ENCODE assay signal across 24 cellular contexts in genomic region chr17:78146881-78147280, GRCh38. TPM values are rescaled to one million over a fixed set of nuclear protein-coding genes. Genes with fewer than 3 reads are reported as not detected.
DNase-seq lines count a peak whose midpoint lies in the region; ATAC-seq, FAIRE-seq and TF ChIP-seq lines count a peak whose summit lies in the region.
"Had no signal": no experiment of that assay in that cellular context is flagged by ENCODE, and none has a peak within 500 bp of the region (broad histone marks: within the 10 kb centered on the region; RNA-seq: fewer than 3 reads in every experiment).

No MANE protein-coding gene starts in this region.

- peak overlapping the region; percentile 31; the same call in 1 of the 2 replicates for H2AFZ ChIP-seq in GM12878 (ENCODE audit: control insufficient read depth, low read depth, low read length)
- peak overlapping the region; percentile 17 for H2AFZ ChIP-seq in neuronal stem cell (ENCODE audit: low read length)
- H2AFZ ChIP-seq: hepatocyte, parathyroid adenoma had no signal

- H3K4me3 Mint-ChIP-seq in naive thymus-derived CD8-positive, alpha-beta T cell: no peak overlapping the region
- H3K4me3 Mint-ChIP-seq: HFFc6, natural killer cell had no signal

- 53% methylated on average over 6 of the region's 6 CpGs for WGBS in GM12878 (ENCODE audit: insufficient coverage, insufficient replicate concordance, low lambda C conversion rate, missing lambda C conversion rate)
- no CpG with 5 or more reads among the region's 6 CpGs for WGBS in neuronal stem cell (ENCODE audit: extremely low coverage in 2 of 2, insufficient read length in 2 of 2, insufficient replicate concordance in 1 of 2), 2 donors
- 92% methylated on average over 6 of the region's 6 CpGs for whole genome bisulfite sequencing in right cardiac atrium

- POLR2A ChIA-PET in GM12878 (lab: Charles Lee): interaction anchor here (0.5 to 2.4 kb wide), 7 partner anchors 8 to 30 kb away, joined by 3 to 11 read pairs (median 4); partner anchors contain the start of gene TMC6
- POLR2A ChIA-PET in naive thymus-derived CD8-positive, alpha-beta T cell (lab: Charles Lee): interaction anchor here (0.5 to 30.2 kb wide), 5 partner anchors 9 to 38 kb away, joined by 3 to 1112 read pairs (median 3); partner anchors contain the start of genes TMC6 and TMC8

- no peaks in the 10 kb centered on the region for H3K27me3 ChIP-seq in BLaER1
- H3K27me3 ChIP-seq in H7 (ENCODE audit: control insufficient read depth, insufficient read depth, low read length): no peaks in the 10 kb centered on the region
- H3K27me3 ChIP-seq in GM12878 (replicated peaks in 1 of 2; ENCODE audit: control insufficient read depth in 2 of 2, insufficient read depth in 2 of 2, low read length in 1 of 2): no peaks in the 10 kb centered on the region
- peaks cover 0 to 46% (median 0%) of the 10 kb centered on the region in 3 experiments for H3K27me3 ChIP-seq in neuronal stem cell (ENCODE audit: control insufficient read depth in 3 of 3, insufficient read depth in 3 of 3, low read depth in 1 of 3, low read length in 3 of 3)
- H3K27me3 ChIP-seq in right cardiac atrium (ENCODE audit: control insufficient read depth, insufficient read depth): no peaks in the 10 kb centered on the region
- H3K27me3 ChIP-seq: foreskin keratinocyte, hepatocyte had no signal

- H3K9me3 ChIP-seq in BLaER1 (no peaks in the 10 kb centered on the region), GM12878 (replicated peaks; ENCODE audit: control insufficient read depth, insufficient read depth, low read length) (no peaks in the 10 kb centered on the region), neuronal stem cell (replicated peaks in 1 of 2; ENCODE audit: control insufficient read depth in 2 of 2, insufficient read depth in 1 of 2, low read depth in 1 of 2, low read length in 2 of 2) (peaks cover 0 to 2% of the 10 kb centered on the region in 2 donors), right cardiac atrium (ENCODE audit: control insufficient read depth, low read length) (no peaks in the 10 kb centered on the region)
- H3K9me3 ChIP-seq: tibial artery had no signal

- H3K4me1 Mint-ChIP-seq in naive thymus-derived CD8-positive, alpha-beta T cell: peaks cover 13 to 62% (median 39%) of the 10 kb centered on the region in 4 donors

- H3K4ac ChIP-seq in neuronal stem cell (ENCODE audit: low read length): no peak overlapping the region

- H3K14ac ChIP-seq in neuronal stem cell (ENCODE audit: low read length): no peak overlapping the region

- FAIRE-seq in GM12878 (lab: Jason Lieb, UNC): no peak

- peaks cover 0 to 6% (median under 1%) of the 10 kb centered on the region in 3 donors for H3K36me3 Mint-ChIP-seq in naive thymus-derived CD8-positive, alpha-beta T cell
- H3K36me3 Mint-ChIP-seq: natural killer cell had no signal

- peak overlapping the region; percentile 92 for H2AK5ac ChIP-seq in neuronal stem cell (ENCODE audit: low read depth, low read length)

- RAD21 ChIA-PET in GM12878 (lab: Charles Lee; ENCODE audit: unreplicated experiment): interaction anchor here (0.8 to 1.6 kb wide), 2 partner anchors 12 to 30 kb away, joined by 3 to 5 read pairs; no protein-coding TSS in a partner anchor

- H3K9ac ChIP-seq in BLaER1: no peak overlapping the region
- H3K9ac ChIP-seq in GM12878 (ENCODE audit: control insufficient read depth, insufficient read depth, low read length): peak overlapping the region; percentile 77
- H3K9ac ChIP-seq in neuronal stem cell (ENCODE audit: low read depth, low read length, poor library complexity): no peak overlapping the region
- H3K9ac ChIP-seq: parathyroid adenoma had no signal

- no peaks in the 10 kb centered on the region for H3K9me3 Mint-ChIP-seq in naive thymus-derived CD8-positive, alpha-beta T cell
- H3K9me3 Mint-ChIP-seq: HFFc6, natural killer cell had no signal

- no peak overlapping the region for H3K23ac ChIP-seq in neuronal stem cell (ENCODE audit: low read depth, low read length, poor library complexity)

- SMC1A ChIA-PET in GM12878 (lab: Charles Lee; ENCODE audit: uncharacterized antibody, unreplicated experiment): interaction anchor here (0.6 to 2.2 kb wide), 4 partner anchors 12 to 36 kb away, joined by 3 to 5 read pairs (median 3); no protein-coding TSS in a partner anchor

- no peak overlapping the region for H4K91ac ChIP-seq in neuronal stem cell (ENCODE audit: low read depth, low read length, poor library complexity)

- no peak overlapping the region for H4K8ac ChIP-seq in neuronal stem cell (ENCODE audit: low read depth, low read length)

- in situ Hi-C loops in GM12878 (cut with MboI): no loop called here

- no peaks in the 10 kb centered on the region for H3K79me1 ChIP-seq in neuronal stem cell (ENCODE audit: low read depth, low read length)

- no peak overlapping the region for H2BK5ac ChIP-seq in neuronal stem cell (ENCODE audit: low read length)

- ATAC-seq in GM12878 (0 out of 3 replicates have a peak, but pooled peaks have one; percentile 3), right cardiac atrium (no peak)
- no peak for ATAC-seq in naive thymus-derived CD8-positive, alpha-beta T cell
- ATAC-seq: foreskin keratinocyte, Right ventricle myocardium inferior had no signal

- no peak for TF ChIP-seq POLR2A in GM12878 (IDR thresholded peaks at IDR 0.05; ENCODE audit: low read depth, low read length)

- TF ChIP-seq CTCF in GM12878 (IDR thresholded peaks at IDR 0.05 in 2 of 3, conservative IDR thresholded peaks at IDR 0.05 in 1 of 3; ENCODE audit: control insufficient read depth in 2 of 3, extremely low read depth in 1 of 3, insufficient read depth in 1 of 3, low read depth in 3 of 3, low read length in 3 of 3): no peak

- H4K20me1 ChIP-seq in BLaER1 (no peaks in the 10 kb centered on the region), GM12878 (ENCODE audit: control insufficient read depth, insufficient read depth) (no peaks in the 10 kb centered on the region)

- no peak overlapping the region for H2BK15ac ChIP-seq in neuronal stem cell (ENCODE audit: low read length)

- CTCF ChIA-PET in GM12878 (lab: Yijun Ruan, JAX): interaction anchor here (1.1 to 2.3 kb wide), 3 partner anchors 10 to 27 kb away, joined by 3 to 11 read pairs (median 8); no protein-coding TSS in a partner anchor

- no peak overlapping the region for H2BK12ac ChIP-seq in neuronal stem cell (ENCODE audit: low read length)

- H3K79me2 ChIP-seq in GM12878 (ENCODE audit: control insufficient read depth, insufficient read depth, low read length): peaks cover 2% of the 10 kb centered on the region
- H3K79me2 ChIP-seq: hepatocyte, parathyroid adenoma had no signal

- peak overlapping the region in 1 of 10 donors; percentile 80 for H3K27ac Mint-ChIP-seq in naive thymus-derived CD8-positive, alpha-beta T cell
- H3K27ac Mint-ChIP-seq: HFFc6, natural killer cell had no signal

- peak overlapping the region; percentile 15 for H3K18ac ChIP-seq in neuronal stem cell (ENCODE audit: low read length)

- H2BK120ac ChIP-seq in neuronal stem cell (ENCODE audit: low read depth, low read length): no peak overlapping the region

- DNase-seq in H7 (peak; percentile 31), GM12878 (ENCODE audit: low read depth, low spot score) (no peak), neuronal stem cell (ENCODE audit: low spot score) (no peak), HuH-7.5 (ENCODE audit: low spot score) (no peak), right cardiac atrium (no peak), hippocampal formation (lab: John Stamatoyannopoulos, UW) (no peak)
- DNase-seq in naive thymus-derived CD8-positive, alpha-beta T cell: no peak
- DNase-seq: amygdala, EL, foreskin keratinocyte, HFFc6, mammary epithelial cell, natural killer cell, NCI-H1436 treated with DMSO at 0.1 percent for 48 hours, NCI-H2171 treated with DMSO at 0.1 percent for 48 hours, NCI-H69, tibial artery had no signal

- H3K27me3 Mint-ChIP-seq in naive thymus-derived CD8-positive, alpha-beta T cell: no peaks in the 10 kb centered on the region

- BruUV-seq in GM12878 (replicated peaks; lab: Mats Ljungman, UMichigan): no TSS peak

- peak overlapping the region; percentile 44 for H3K4me2 ChIP-seq in BLaER1
- peak overlapping the region; percentile 40 for H3K4me2 ChIP-seq in GM12878 (ENCODE audit: control insufficient read depth, insufficient read depth)
- H3K4me2 ChIP-seq in neuronal stem cell (ENCODE audit: insufficient read depth, low read length, poor library complexity, severe bottlenecking): no peak overlapping the region
- H3K4me2 ChIP-seq: hepatocyte had no signal

- H3K27ac ChIP-seq in BLaER1 (0 out of 2 replicates have a peak overlapping the region, but pooled peaks have one; percentile 22), GM12878 (ENCODE audit: control insufficient read depth, insufficient read depth) (peak overlapping the region; percentile 96), neuronal stem cell (replicated peaks; ENCODE audit: low read length) (no peak overlapping the region), right cardiac atrium (ENCODE audit: low read length) (no peak overlapping the region)
- H3K27ac ChIP-seq: foreskin keratinocyte, hepatocyte, parathyroid adenoma, tibial artery had no signal

- no peak overlapping the region for H3K4me3 ChIP-seq in BLaER1
- H3K4me3 ChIP-seq in H7 (ENCODE audit: insufficient read depth, low read depth, low read length): no peak overlapping the region
- no peak overlapping the region for H3K4me3 ChIP-seq in GM12878
- no peak overlapping the region for H3K4me3 ChIP-seq in neuronal stem cell (ENCODE audit: low read length in 2 of 2)
- no peak overlapping the region for H3K4me3 ChIP-seq in right cardiac atrium (ENCODE audit: low read length)
- H3K4me3 ChIP-seq: hepatocyte, tibial artery had no signal

- H3K4me1 ChIP-seq in BLaER1 (peaks cover 44% of the 10 kb centered on the region), GM12878 (ENCODE audit: control insufficient read depth, insufficient read depth, low read length) (peaks cover 69% of the 10 kb centered on the region), neuronal stem cell (ENCODE audit: control insufficient read depth in 2 of 2, insufficient read depth in 1 of 2, low read depth in 1 of 2, low read length in 2 of 2) (peaks cover 5 to 10% of the 10 kb centered on the region in 2 donors), right cardiac atrium (ENCODE audit: control insufficient read depth, insufficient read depth, low read length) (peaks cover 17% of the 10 kb centered on the region)
- H3K4me1 ChIP-seq: parathyroid adenoma had no signal

- H3K36me3 ChIP-seq in BLaER1 (no peaks in the 10 kb centered on the region), H7 (replicated peaks; ENCODE audit: control insufficient read depth, insufficient read depth, low read length) (no peaks in the 10 kb centered on the region), GM12878 (ENCODE audit: control insufficient read depth in 2 of 2, insufficient read depth in 2 of 2, low read length in 1 of 2) (no peaks in the 10 kb centered on the region; a peak in 1 of 4 replicates), neuronal stem cell (replicated peaks in 1 of 2; ENCODE audit: control insufficient read depth in 2 of 2, insufficient read depth in 2 of 2, low read length in 2 of 2) (no peaks in the 10 kb centered on the region)
- H3K36me3 ChIP-seq: tibial artery had no signal

- intact Hi-C loops in GM12878 (cut with micrococcal nuclease; ENCODE audit: unreplicated experiment) (no loop called here), right cardiac atrium (cut with DNase I) (no loop called here)

- TF ChIP-seq EP300 in GM12878 (IDR thresholded peaks at IDR 0.05; ENCODE audit: borderline replicate concordance in 1 of 2, control insufficient read depth in 1 of 2, low read depth in 2 of 2, low read length in 2 of 2): no peak

- TF ChIP-seq RAD21 in GM12878 (IDR thresholded peaks at IDR 0.05; ENCODE audit: insufficient read depth, low read depth, low read length): no peak

RNA-seq across cellular contexts. Expression of gene C17orf99, which starts 0.7 kb away (rescaled TPM):
- total RNA-seq in H7 (2014; rRNA removed; shearing (Covaris generic)): not detected in 2 replicates
- 3.6 and 5.5 TPM in 2 replicates for total RNA-seq in GM12878 (2013; cell fraction: nucleolus; rRNA removed)
- total RNA-seq in GM12878 (2014; rRNA removed) (2.1 and 5.9 TPM in 2 replicates), GM12878 (2014; rRNA removed; fragmentation: Illumina TruSeq; extraction: Trizol) (1.6 and 1.9 TPM in 2 replicates), GM12878 (2021) (3.1 and 4.4 TPM in 2 replicates), right cardiac atrium (not detected)
- 1.5 TPM for polyA plus RNA-seq in GM12878 (2011; ENCODE audit: low read depth)
- polyA plus RNA-seq in GM12878 (2011; rRNA removed) (2.2 and 3.5 TPM in 2 replicates), GM12878 (2014; fragmentation: Illumina TruSeq; extraction: Trizol) (0.22 and 1.4 TPM in 2 replicates), GM12878 (2014; fragmentation: Nextera tagmentation; extraction: Ambion mirVana) (under 1 TPM; 0.20 to 0.48 TPM), GM12878 (2014; rRNA removed) (4.8 and 5.6 TPM in 2 replicates), GM12878 (2016; fragmentation: Nextera tagmentation; extraction: Ambion mirVana) (1 to 10 TPM; 3.0 to 4.5 TPM), right cardiac atrium (not detected)
- polyA plus RNA-seq in GM12878 (2011; cell fraction: cytosol; rRNA removed): 4.1 and 4.5 TPM in 2 replicates
- 5.0 and 11.8 TPM in 2 replicates for polyA plus RNA-seq in GM12878 (2011; cell fraction: nucleus; rRNA removed)
- 3.6 and 6.7 TPM in 2 replicates for polyA plus RNA-seq in GM12878 (2012)
- polyA minus RNA-seq in GM12878 (2011; rRNA and poly(A)+ RNA removed): 2.9 and 5.1 TPM in 2 replicates
- polyA minus RNA-seq in GM12878 (2011; cell fraction: cytosol; rRNA and poly(A)+ RNA removed): 2.7 TPM in 1 of 2 replicates, not detected in the other
- polyA minus RNA-seq in GM12878 (2011; cell fraction: nucleus; rRNA and poly(A)+ RNA removed): 0.36 and 4.7 TPM in 2 replicates
- not detected for polyA plus RNA-seq in neuronal stem cell (2013, experiment 1 of 2)
- polyA plus RNA-seq in neuronal stem cell (2013, experiment 2 of 2): not detected
- under 1 TPM in 1 of 2 experiments, not detected in 1; 0.60 TPM for total RNA-seq in naive thymus-derived CD8-positive, alpha-beta T cell
- polyA plus RNA-seq in naive thymus-derived CD8-positive, alpha-beta T cell: not detected
- total RNA-seq: cardiac septum, epithelial cell of proximal tubule, HFFc6, MCF 10A, natural killer cell, Right ventricle myocardium inferior had no signal

RNA-seq across cellular contexts. Expression of gene TMC8, which starts 16.3 kb away (rescaled TPM):
- total RNA-seq in H7 (2014; rRNA removed; shearing (Covaris generic)): 0.67 and 3.3 TPM in 2 replicates
- total RNA-seq in GM12878 (2013; cell fraction: nucleolus; rRNA removed): 310 and 316 TPM in 2 replicates
- total RNA-seq in GM12878 (2014; rRNA removed) (40.9 and 41.9 TPM in 2 replicates), GM12878 (2014; rRNA removed; fragmentation: Illumina TruSeq; extraction: Trizol) (22.2 and 25.4 TPM in 2 replicates), GM12878 (2021) (120 and 128 TPM in 2 replicates), right cardiac atrium (1 to 10 TPM; 2.6 to 3.9 (median 3.0) TPM)
- polyA plus RNA-seq in GM12878 (2011; ENCODE audit: low read depth): 110 TPM
- polyA plus RNA-seq in GM12878 (2011; rRNA removed) (19.5 and 36.5 TPM in 2 replicates), GM12878 (2014; fragmentation: Illumina TruSeq; extraction: Trizol) (16.7 and 45.9 TPM in 2 replicates), GM12878 (2014; fragmentation: Nextera tagmentation; extraction: Ambion mirVana) (1 to 10 TPM; 2.7 to 8.4 TPM), GM12878 (2014; rRNA removed) (118 and 129 TPM in 2 replicates), GM12878 (2016; fragmentation: Nextera tagmentation; extraction: Ambion mirVana) (10 to 100 TPM; 38.2 to 48.1 TPM), right cardiac atrium (2.4 TPM)
- 62.8 and 67.7 TPM in 2 replicates for polyA plus RNA-seq in GM12878 (2011; cell fraction: cytosol; rRNA removed)
- polyA plus RNA-seq in GM12878 (2011; cell fraction: nucleus; rRNA removed): 353 and 365 TPM in 2 replicates
- 116 and 163 TPM in 2 replicates for polyA plus RNA-seq in GM12878 (2012)
- 87.9 and 94.3 TPM in 2 replicates for polyA minus RNA-seq in GM12878 (2011; rRNA and poly(A)+ RNA removed)
- polyA minus RNA-seq in GM12878 (2011; cell fraction: cytosol; rRNA and poly(A)+ RNA removed): 17.8 and 22.5 TPM in 2 replicates
- 96.8 and 128 TPM in 2 replicates for polyA minus RNA-seq in GM12878 (2011; cell fraction: nucleus; rRNA and poly(A)+ RNA removed)
- polyA plus RNA-seq in neuronal stem cell (2013, experiment 1 of 2): 0.08 TPM
- polyA plus RNA-seq in neuronal stem cell (2013, experiment 2 of 2): 0.08 TPM
- total RNA-seq in naive thymus-derived CD8-positive, alpha-beta T cell: 100 to 1,000 TPM; 367 to 370 TPM
- 100 to 1,000 TPM in 1 of 3 donors, 10 to 100 TPM in 2; 62.5 to 141 (median 72.9) TPM for polyA plus RNA-seq in naive thymus-derived CD8-positive, alpha-beta T cell
- total RNA-seq: HFFc6, MCF 10A had no signal

RNA-seq across cellular contexts. Expression of gene TMC6, which starts 18.3 kb away (rescaled TPM):
- total RNA-seq in H7 (2014; rRNA removed; shearing (Covaris generic)): 77.1 and 82.2 TPM in 2 replicates
- 479 and 553 TPM in 2 replicates for total RNA-seq in GM12878 (2013; cell fraction: nucleolus; rRNA removed)
- total RNA-seq in GM12878 (2014; rRNA removed) (104 and 117 TPM in 2 replicates), GM12878 (2014; rRNA removed; fragmentation: Illumina TruSeq; extraction: Trizol) (34.2 and 39.1 TPM in 2 replicates), GM12878 (2021) (206 and 232 TPM in 2 replicates), right cardiac atrium (10 to 100 TPM; 27.9 to 45.4 (median 38.2) TPM)
- 47.5 TPM for polyA plus RNA-seq in GM12878 (2011; ENCODE audit: low read depth)
- polyA plus RNA-seq in GM12878 (2011; rRNA removed) (25.6 and 38.0 TPM in 2 replicates), GM12878 (2014; fragmentation: Illumina TruSeq; extraction: Trizol) (2.0 and 20.0 TPM in 2 replicates), GM12878 (2014; fragmentation: Nextera tagmentation; extraction: Ambion mirVana) (10 to 100 TPM in 1 of 2 experiments, 1 to 10 TPM in 1; 1.9 to 11.5 TPM), GM12878 (2014; rRNA removed) (136 and 153 TPM in 2 replicates), GM12878 (2016; fragmentation: Nextera tagmentation; extraction: Ambion mirVana) (10 to 100 TPM; 82.0 to 94.4 TPM), right cardiac atrium (21.2 TPM)
- 39.0 and 65.3 TPM in 2 replicates for polyA plus RNA-seq in GM12878 (2011; cell fraction: cytosol; rRNA removed)
- polyA plus RNA-seq in GM12878 (2011; cell fraction: nucleus; rRNA removed): 658 and 780 TPM in 2 replicates
- 192 and 207 TPM in 2 replicates for polyA plus RNA-seq in GM12878 (2012)
- polyA minus RNA-seq in GM12878 (2011; rRNA and poly(A)+ RNA removed): 24.9 and 76.7 TPM in 2 replicates
- 38.3 and 48.8 TPM in 2 replicates for polyA minus RNA-seq in GM12878 (2011; cell fraction: cytosol; rRNA and poly(A)+ RNA removed)
- 152 and 216 TPM in 2 replicates for polyA minus RNA-seq in GM12878 (2011; cell fraction: nucleus; rRNA and poly(A)+ RNA removed)
- polyA plus RNA-seq in neuronal stem cell (2013, experiment 1 of 2): 18.0 TPM
- polyA plus RNA-seq in neuronal stem cell (2013, experiment 2 of 2): 18.2 TPM
- 100 to 1,000 TPM; 809 to 819 TPM for total RNA-seq in naive thymus-derived CD8-positive, alpha-beta T cell
- polyA plus RNA-seq in naive thymus-derived CD8-positive, alpha-beta T cell: 100 to 1,000 TPM; 186 to 253 (median 209) TPM

RNA-seq across cellular contexts. Expression of gene SYNGR2, which starts 21.5 kb away (rescaled TPM):
- total RNA-seq in H7 (2014; rRNA removed; shearing (Covaris generic)): 24.4 and 24.5 TPM in 2 replicates
- 161 and 167 TPM in 2 replicates for total RNA-seq in GM12878 (2013; cell fraction: nucleolus; rRNA removed)
- total RNA-seq in GM12878 (2014; rRNA removed) (189 and 212 TPM in 2 replicates), GM12878 (2014; rRNA removed; fragmentation: Illumina TruSeq; extraction: Trizol) (112 and 126 TPM in 2 replicates), GM12878 (2021) (291 and 310 TPM in 2 replicates), right cardiac atrium (10 to 100 TPM; 81.9 to 92.2 (median 83.9) TPM)
- polyA plus RNA-seq in GM12878 (2011; ENCODE audit: low read depth): 105 TPM
- polyA plus RNA-seq in GM12878 (2011; rRNA removed) (134 and 329 TPM in 2 replicates), GM12878 (2014; fragmentation: Illumina TruSeq; extraction: Trizol) (69.3 and 212 TPM in 2 replicates), GM12878 (2014; fragmentation: Nextera tagmentation; extraction: Ambion mirVana) (10 to 100 TPM in 1 of 2 experiments, 1 to 10 TPM in 1; 4.4 to 28.8 TPM), GM12878 (2014; rRNA removed) (310 and 312 TPM in 2 replicates), GM12878 (2016; fragmentation: Nextera tagmentation; extraction: Ambion mirVana) (100 to 1,000 TPM; 491 to 529 TPM), right cardiac atrium (85.8 TPM)
- polyA plus RNA-seq in GM12878 (2011; cell fraction: cytosol; rRNA removed): 630 and 860 TPM in 2 replicates
- 304 and 332 TPM in 2 replicates for polyA plus RNA-seq in GM12878 (2011; cell fraction: nucleus; rRNA removed)
- 386 and 393 TPM in 2 replicates for polyA plus RNA-seq in GM12878 (2012)
- 329 and 477 TPM in 2 replicates for polyA minus RNA-seq in GM12878 (2011; rRNA and poly(A)+ RNA removed)
- 131 and 150 TPM in 2 replicates for polyA minus RNA-seq in GM12878 (2011; cell fraction: cytosol; rRNA and poly(A)+ RNA removed)
- 60.8 and 82.3 TPM in 2 replicates for polyA minus RNA-seq in GM12878 (2011; cell fraction: nucleus; rRNA and poly(A)+ RNA removed)
- 16.6 TPM for polyA plus RNA-seq in neuronal stem cell (2013, experiment 1 of 2)
- 16.6 TPM for polyA plus RNA-seq in neuronal stem cell (2013, experiment 2 of 2)
- total RNA-seq in naive thymus-derived CD8-positive, alpha-beta T cell: 10 to 100 TPM; 58.1 to 66.6 TPM
- polyA plus RNA-seq in naive thymus-derived CD8-positive, alpha-beta T cell: 100 to 1,000 TPM in 1 of 3 donors, 10 to 100 TPM in 2; 88.4 to 108 (median 92.1) TPM

RNA-seq across cellular contexts. Expression of gene TK1, which starts 40.0 kb away (rescaled TPM):
- total RNA-seq in H7 (2014; rRNA removed; shearing (Covaris generic)): 48.4 and 56.5 TPM in 2 replicates
- 11.3 and 13.8 TPM in 2 replicates for total RNA-seq in GM12878 (2013; cell fraction: nucleolus; rRNA removed)
- total RNA-seq in GM12878 (2014; rRNA removed): 93.2 and 102 TPM in 2 replicates
- 49.9 and 53.4 TPM in 2 replicates for total RNA-seq in GM12878 (2014; rRNA removed; fragmentation: Illumina TruSeq; extraction: Trizol)
- 89.7 and 96.3 TPM in 2 replicates for total RNA-seq in GM12878 (2021)
- 34.9 TPM for polyA plus RNA-seq in GM12878 (2011; ENCODE audit: low read depth)
- 32.6 and 62.7 TPM in 2 replicates for polyA plus RNA-seq in GM12878 (2011; rRNA removed)
- polyA plus RNA-seq in GM12878 (2011; cell fraction: cytosol; rRNA removed): 161 and 278 TPM in 2 replicates
- polyA plus RNA-seq in GM12878 (2011; cell fraction: nucleus; rRNA removed): 136 and 156 TPM in 2 replicates
- 62.9 and 70.7 TPM in 2 replicates for polyA plus RNA-seq in GM12878 (2012)
- polyA plus RNA-seq in GM12878 (2014; fragmentation: Illumina TruSeq; extraction: Trizol): 27.4 and 55.2 TPM in 2 replicates
- 10 to 100 TPM in 1 of 2 experiments, 1 to 10 TPM in 1; 4.6 to 13.0 TPM for polyA plus RNA-seq in GM12878 (2014; fragmentation: Nextera tagmentation; extraction: Ambion mirVana)
- polyA plus RNA-seq in GM12878 (2014; rRNA removed): 127 and 128 TPM in 2 replicates
- polyA plus RNA-seq in GM12878 (2016; fragmentation: Nextera tagmentation; extraction: Ambion mirVana): 100 to 1,000 TPM; 168 to 175 TPM
- 92.8 and 202 TPM in 2 replicates for polyA minus RNA-seq in GM12878 (2011; rRNA and poly(A)+ RNA removed)
- polyA minus RNA-seq in GM12878 (2011; cell fraction: cytosol; rRNA and poly(A)+ RNA removed): 47.4 and 52.8 TPM in 2 replicates
- polyA minus RNA-seq in GM12878 (2011; cell fraction: nucleus; rRNA and poly(A)+ RNA removed): 23.5 and 34.4 TPM in 2 replicates
- polyA plus RNA-seq in neuronal stem cell (2013, experiment 1 of 2): 38.3 TPM
- polyA plus RNA-seq in neuronal stem cell (2013, experiment 2 of 2): 37.7 TPM
- 1 to 10 TPM in 2 of 4 donors, under 1 TPM in 2; 0.51 to 5.2 (median 1.9) TPM for total RNA-seq in right cardiac atrium
- 1.2 TPM for polyA plus RNA-seq in right cardiac atrium
- not detected for total RNA-seq in naive thymus-derived CD8-positive, alpha-beta T cell
- 1 to 10 TPM in 1 of 3 donors, under 1 TPM in 1, not detected in 1; 0.18 to 1.1 TPM for polyA plus RNA-seq in naive thymus-derived CD8-positive, alpha-beta T cell

Comparison
In these comparisons a context has a peak if more than half of its experiments do, and no peak if none do; other contexts are left out.
1. H3K27ac ChIP-seq: peak in BLaER1 (single experiment) and GM12878 (single experiment); none in neuronal stem cell (single experiment) and right cardiac atrium (single experiment).